ENCODE assay signal across 15 cellular contexts in genomic region chr12:103085541-103085940, GRCh38.
DNase-seq lines count a peak whose midpoint lies in the region; ATAC-seq, FAIRE-seq and TF ChIP-seq lines count a peak whose summit lies in the region.
"Had no signal": no experiment of that assay in that cellular context is flagged by ENCODE, and none has a peak within 500 bp of the region (broad histone marks: within the 10 kb centered on the region; RNA-seq: fewer than 3 reads in every experiment).

No MANE protein-coding gene starts in this region.

- TF ChIP-seq RAD21 in GM12878 (IDR thresholded peaks at IDR 0.05; ENCODE audit: insufficient read depth, low read depth, low read length), result no peak

- H3K27me3 ChIP-seq in GM12878 (replicated peaks in 1 of 2; ENCODE audit: control insufficient read depth in 2 of 2, insufficient read depth in 2 of 2, low read length in 1 of 2) (no peaks in the 10 kb centered on the region), PC-3 (ENCODE audit: low read length) (no peaks in the 10 kb centered on the region)
- H3K27me3 ChIP-seq: BLaER1 had no signal

- 57% methylated on average over 5 of the region's 5 CpGs for WGBS in GM12878 (ENCODE audit: insufficient coverage, insufficient replicate concordance, low lambda C conversion rate, missing lambda C conversion rate)

- CTCF ChIA-PET in GM12878 (lab: Yijun Ruan, JAX), result interaction anchor here (0.7 to 1.7 kb wide), 5 partner anchors 9 to 273 kb away, joined by 3 to 11 read pairs (median 3); no protein-coding TSS in a partner anchor
- CTCF ChIA-PET in PC-3 (lab: Charles Lee), result no interaction called here
- CTCF ChIA-PET in activated CD8-positive, alpha-beta memory T cell treated with anti-CD3 and anti-CD28 coated beads, Interleukin-2, amount 10 ng/mL, durations not matched to agents 7 days and 5 days (lab: Charles Lee), result no interaction called here

- no TSS peak for BruUV-seq in GM12878 (replicated peaks; lab: Mats Ljungman, UMichigan)
- BruUV-seq in PC-3 (replicated peaks; lab: Mats Ljungman, UMichigan), result no TSS peak

- H3K27ac Mint-ChIP-seq in activated CD8-positive, alpha-beta memory T cell treated with anti-CD3 and anti-CD28 coated beads, Interleukin-2, amount 10 ng/mL, durations not matched to agents 7 days and 5 days, result no peak overlapping the region
- H3K27ac Mint-ChIP-seq: activated T-helper 1 cell treated with anti-CD3 and anti-CD28 coated beads, Interleukin-12 subunit alpha, Interleukin-12 subunit beta, Interleukin-2, Interleukin-4 antibody, amounts not matched to agents 30 ng/mL and 10 ng/mL and 1 ng/mL, durations not matched to agents 14 hours and 24 hours and 36 hours; GM23338; immature natural killer cell had no signal

- no peaks in the 10 kb centered on the region for H3K9me2 ChIP-seq in PC-3 (replicated peaks; ENCODE audit: low read length)

- H3F3A ChIP-seq in PC-3 (ENCODE audit: low read length, unreplicated experiment), result no peaks in the 10 kb centered on the region

- DNase-seq in NCI-H1436 treated with DMSO at 0.1 percent for 48 hours (lab: John Stamatoyannopoulos, UW) (peak; percentile 34), GM12878 (ENCODE audit: low read depth, low spot score) (no peak), PC-3 (no peak), DMS79 treated with DMSO at 0.1 percent for 48 hours (lab: John Stamatoyannopoulos, UW) (no peak)
- DNase-seq in activated CD8-positive, alpha-beta memory T cell treated with anti-CD3 and anti-CD28 coated beads, Interleukin-2, amount 10 ng/mL, durations not matched to agents 7 days and 5 days, result no peak
- DNase-seq: activated CD4-positive, alpha-beta T cell treated with anti-CD3 and anti-CD28 coated beads, Interleukin-2, amount 50 U/mL, for 48 hours; immature natural killer cell; mesenchymal stem cell; right cardiac atrium had no signal

- ATAC-seq in GM19463 (IDR thresholded peaks at IDR 0.05; ENCODE audit: unreplicated experiment) (peak; percentile 98), HG02970 (IDR thresholded peaks at IDR 0.05; ENCODE audit: low FRiP score, unreplicated experiment) (peak; percentile 56), GM12878 (peak; percentile 80), PC-3 (no peak)
- no peak for ATAC-seq in activated CD8-positive, alpha-beta memory T cell treated with anti-CD3 and anti-CD28 coated beads, Interleukin-2, amount 10 ng/mL, durations not matched to agents 7 days and 5 days
- ATAC-seq: GM23338, right cardiac atrium had no signal

- H3K27me3 Mint-ChIP-seq in activated CD8-positive, alpha-beta memory T cell treated with anti-CD3 and anti-CD28 coated beads, Interleukin-2, amount 10 ng/mL, durations not matched to agents 7 days and 5 days, result no peaks in the 10 kb centered on the region

- no peaks in the 10 kb centered on the region for H3K4me1 Mint-ChIP-seq in activated CD8-positive, alpha-beta memory T cell treated with anti-CD3 and anti-CD28 coated beads, Interleukin-2, amount 10 ng/mL, durations not matched to agents 7 days and 5 days
- H3K4me1 Mint-ChIP-seq: immature natural killer cell had no signal

- H3K27ac ChIP-seq in GM12878 (ENCODE audit: control insufficient read depth, insufficient read depth) (no peak overlapping the region), PC-3 (ENCODE audit: low read length) (no peak overlapping the region)
- H3K27ac ChIP-seq: BLaER1 had no signal

- no peak; a peak in 1 of 4 replicates for TF ChIP-seq EP300 in GM12878 (IDR thresholded peaks at IDR 0.05; ENCODE audit: borderline replicate concordance in 1 of 2, control insufficient read depth in 1 of 2, low read depth in 2 of 2, low read length in 2 of 2)

- H3K9me3 ChIP-seq in GM12878 (replicated peaks; ENCODE audit: control insufficient read depth, insufficient read depth, low read length), result peaks cover 3% of the 10 kb centered on the region; the same call in 2 of the 3 replicates
- H3K9me3 ChIP-seq in PC-3 (ENCODE audit: low read length), result peaks cover 15% of the 10 kb centered on the region; the same call in 1 of the 2 replicates

- H2AFZ ChIP-seq in GM12878 (ENCODE audit: control insufficient read depth, low read depth, low read length) (no peak overlapping the region), PC-3 (ENCODE audit: low read length) (no peak overlapping the region)
- H2AFZ ChIP-seq: GM23338 had no signal

- in situ Hi-C loops in GM12878 (cut with MboI), result no loop called here

- intact Hi-C loops in GM12878 (cut with micrococcal nuclease; ENCODE audit: unreplicated experiment), result no loop called here
- intact Hi-C loops in PC-3 (cut with micrococcal nuclease), result no loop called here

- H3K4me3 ChIP-seq in GM12878 (no peak overlapping the region), PC-3 (ENCODE audit: low read length) (no peak overlapping the region)
- H3K4me3 ChIP-seq: BLaER1, GM23338 had no signal

- no peaks in the 10 kb centered on the region for H3K9me3 Mint-ChIP-seq in activated CD8-positive, alpha-beta memory T cell treated with anti-CD3 and anti-CD28 coated beads, Interleukin-2, amount 10 ng/mL, durations not matched to agents 7 days and 5 days (ENCODE audit: low read depth)
- H3K9me3 Mint-ChIP-seq: GM23338 had no signal

- no peaks in the 10 kb centered on the region for H3K4me1 ChIP-seq in GM12878 (ENCODE audit: control insufficient read depth, insufficient read depth, low read length)
- no peaks in the 10 kb centered on the region for H3K4me1 ChIP-seq in PC-3 (ENCODE audit: insufficient read depth, low read length)
- H3K4me1 ChIP-seq: BLaER1 had no signal

- TF ChIP-seq POLR2A in GM12878 (IDR thresholded peaks at IDR 0.05; ENCODE audit: low read depth, low read length), result no peak

- H4K20me1 ChIP-seq in GM12878 (ENCODE audit: control insufficient read depth, insufficient read depth), result no peaks in the 10 kb centered on the region
- H4K20me1 ChIP-seq in PC-3 (ENCODE audit: low read length), result no peaks in the 10 kb centered on the region
- H4K20me1 ChIP-seq: BLaER1 had no signal

- RAD21 ChIA-PET in GM12878 (lab: Charles Lee; ENCODE audit: unreplicated experiment), result interaction anchor here (1.5 to 1.8 kb wide), 2 partner anchors 17 to 96 kb away, joined by 5 to 7 read pairs; no protein-coding TSS in a partner anchor

- H3K9ac ChIP-seq in GM12878 (ENCODE audit: control insufficient read depth, insufficient read depth, low read length) (no peak overlapping the region), PC-3 (ENCODE audit: low read length) (no peak overlapping the region)
- H3K9ac ChIP-seq: BLaER1 had no signal

- TF ChIP-seq CTCF in GM12878 (IDR thresholded peaks at IDR 0.05 in 2 of 3, conservative IDR thresholded peaks at IDR 0.05 in 1 of 3; ENCODE audit: control insufficient read depth in 2 of 3, extremely low read depth in 1 of 3, insufficient read depth in 1 of 3, low read depth in 3 of 3, low read length in 3 of 3), result no peak
- TF ChIP-seq CTCF in PC-3 (conservative IDR thresholded peaks at IDR 0.05; ENCODE audit: low read depth, low read length), result no peak

- no peaks in the 10 kb centered on the region for H3K36me3 Mint-ChIP-seq in activated CD8-positive, alpha-beta memory T cell treated with anti-CD3 and anti-CD28 coated beads, Interleukin-2, amount 10 ng/mL, durations not matched to agents 7 days and 5 days
- H3K36me3 Mint-ChIP-seq: immature natural killer cell had no signal

- POLR2A ChIA-PET in GM12878 (lab: Charles Lee), result interaction anchor here (0.7 to 1.7 kb wide), 3 partner anchors 9 to 1874 kb away, joined by 3 to 6 read pairs (median 3); no protein-coding TSS in a partner anchor
- POLR2A ChIA-PET in PC-3 (lab: Charles Lee; ENCODE audit: unreplicated experiment), result no interaction called here

- H3K79me2 ChIP-seq in GM12878 (ENCODE audit: control insufficient read depth, insufficient read depth, low read length), result no peaks in the 10 kb centered on the region
- H3K79me2 ChIP-seq in PC-3 (ENCODE audit: low read length), result no peaks in the 10 kb centered on the region

- peak; percentile 74 for FAIRE-seq in GM12878 (lab: Jason Lieb, UNC)

- H3K36me3 ChIP-seq in GM12878 (ENCODE audit: control insufficient read depth in 2 of 2, insufficient read depth in 2 of 2, low read length in 1 of 2), result no peaks in the 10 kb centered on the region
- no peaks in the 10 kb centered on the region for H3K36me3 ChIP-seq in PC-3 (ENCODE audit: low read depth, low read length)
- H3K36me3 ChIP-seq: BLaER1 had no signal

- H3K4me3 Mint-ChIP-seq in activated CD8-positive, alpha-beta memory T cell treated with anti-CD3 and anti-CD28 coated beads, Interleukin-2, amount 10 ng/mL, durations not matched to agents 7 days and 5 days, result no peak overlapping the region
- H3K4me3 Mint-ChIP-seq: activated T-helper 1 cell treated with anti-CD3 and anti-CD28 coated beads, Interleukin-12 subunit alpha, Interleukin-12 subunit beta, Interleukin-2, Interleukin-4 antibody, amounts not matched to agents 30 ng/mL and 10 ng/mL and 1 ng/mL, durations not matched to agents 14 hours and 24 hours and 36 hours; GM23338; immature natural killer cell; neural crest cell had no signal

- SMC1A ChIA-PET in GM12878 (lab: Charles Lee; ENCODE audit: uncharacterized antibody, unreplicated experiment), result interaction anchor here (0.7 to 2.6 kb wide), 17 partner anchors 8 to 795 kb away, joined by 3 to 12 read pairs (median 4); no protein-coding TSS in a partner anchor

- no peak overlapping the region for H3K4me2 ChIP-seq in GM12878 (ENCODE audit: control insufficient read depth, insufficient read depth)
- H3K4me2 ChIP-seq in PC-3 (ENCODE audit: low read length), result no peak overlapping the region
- H3K4me2 ChIP-seq: BLaER1, GM23338 had no signal

TF ChIP-seq in GM12878, 131 proteins besides CTCF, POLR2A, EP300 and RAD21 (continues in another document):
- TF ChIP-seq MLLT1 (IDR thresholded peaks at IDR 0.05), result no peak
- TF ChIP-seq SREBF2 (IDR thresholded peaks at IDR 0.05; ENCODE audit: low read length), result no peak
- TF ChIP-seq ELK1 (IDR thresholded peaks at IDR 0.05; ENCODE audit: low read depth, low read length), result no peak

Comparison
In these comparisons a context has a peak if more than half of its experiments do, and no peak if none do; other contexts are left out.
1. ATAC-seq: peak in GM19463 (single experiment), HG02970 (single experiment) and GM12878 (single experiment); none in PC-3 (single experiment) and activated CD8-positive, alpha-beta memory T cell treated with anti-CD3 and anti-CD28 coated beads, Interleukin-2, amount 10 ng/mL, durations not matched to agents 7 days and 5 days (single experiment).